In the genomic region with DNA sequence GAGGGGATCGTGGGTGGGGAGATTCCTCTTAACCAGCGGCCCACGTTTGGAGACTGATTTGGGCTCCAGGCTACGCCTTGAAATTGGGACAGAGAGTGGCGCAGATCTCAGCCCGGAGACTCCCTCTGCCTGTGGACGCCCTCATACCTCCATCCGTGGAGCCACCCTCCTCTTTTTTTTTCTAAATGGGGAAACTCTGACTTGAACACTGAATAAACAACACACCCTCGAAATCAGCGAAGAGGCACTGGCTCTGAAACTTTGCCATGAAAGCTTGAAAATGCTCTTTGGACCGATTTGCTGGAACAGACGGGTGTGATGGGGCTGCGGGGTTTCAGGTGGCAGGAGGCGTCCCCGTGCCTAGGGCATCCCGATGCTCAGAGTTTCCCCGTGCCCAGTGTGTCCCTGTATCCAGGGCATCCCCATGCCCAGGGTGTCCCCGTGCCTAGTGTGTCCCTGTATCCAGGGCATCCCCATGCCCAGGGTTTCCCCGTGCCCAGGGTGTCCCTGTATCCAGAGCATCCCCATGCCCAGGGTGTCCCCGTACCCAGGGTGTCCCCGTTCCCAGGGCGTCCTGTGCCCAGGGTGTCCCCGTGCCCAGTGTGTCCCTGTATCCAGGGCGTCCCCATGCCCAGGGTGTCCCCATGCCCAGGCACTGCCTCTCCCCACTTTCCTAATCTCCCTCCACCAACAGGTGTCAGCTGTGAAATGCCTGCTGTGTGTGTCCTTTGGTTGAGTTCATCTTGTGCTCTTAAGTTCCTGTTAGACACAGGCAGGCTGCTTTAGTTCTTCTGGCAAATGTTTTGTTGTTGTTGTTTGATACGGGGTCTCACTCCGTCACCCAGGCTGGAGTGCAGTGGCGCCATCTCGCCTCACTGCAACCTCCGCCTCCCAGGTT, we compare ENCODE assay signal across 9 cellular contexts.
DNase-seq lines count a peak whose midpoint lies in the region; ATAC-seq and TF ChIP-seq lines count a peak whose summit lies in the region.
"Had no signal": no experiment of that assay in that cellular context is flagged by ENCODE, and none has a peak within 500 bp of the region (broad histone marks: within the 10 kb centered on the region; RNA-seq: fewer than 3 reads in every experiment).

No MANE protein-coding gene starts in this region.

- no peak overlapping the region for H3K9ac ChIP-seq in trophoblast cell (ENCODE audit: low read length)

- H2AK5ac ChIP-seq in trophoblast cell (ENCODE audit: low read length) = peak overlapping the region; percentile 19

- no peak for ATAC-seq in CD4-positive, alpha-beta T cell (ENCODE audit: poor library complexity)
- ATAC-seq in HG03139 (IDR thresholded peaks at IDR 0.05; ENCODE audit: unreplicated experiment) (no peak), HG02852 (IDR thresholded peaks at IDR 0.05; ENCODE audit: unreplicated experiment) (no peak), HG02588 (IDR thresholded peaks at IDR 0.05; ENCODE audit: unreplicated experiment) (no peak)

- peaks cover 9% of the 10 kb centered on the region for H3K79me2 ChIP-seq in trophoblast cell (ENCODE audit: control insufficient read depth, insufficient read depth, low read length, poor library complexity)

- TF ChIP-seq CTCF in CD4-positive, alpha-beta T cell (IDR thresholded peaks at IDR 0.05) = no peak

- peak in 1 of 10 experiments; percentile 3 for DNase-seq in CD4-positive, alpha-beta T cell
- DNase-seq in NAMALWA (ENCODE audit: low spot score) (peak; percentile 34), islet precursor cell (peak; percentile 47), trophoblast cell (no peak), NCI-H1436 (lab: John Stamatoyannopoulos, UW) (no peak)

- POLR2A ChIA-PET in CD4-positive, alpha-beta T cell (lab: Charles Lee) = interaction anchor here (1.4 kb wide), 1 partner anchor 113 kb away, joined by 4 read pairs; no protein-coding TSS in a partner anchor

- H3K14ac ChIP-seq in trophoblast cell (ENCODE audit: low read length) = no peak overlapping the region

- no peak overlapping the region for H3K27ac ChIP-seq in CD4-positive, alpha-beta T cell (ENCODE audit: low read depth, low read length)
- no peak overlapping the region for H3K27ac ChIP-seq in trophoblast cell (ENCODE audit: low read depth, low read length)

- H4K8ac ChIP-seq in trophoblast cell (ENCODE audit: low read depth, low read length) = no peak overlapping the region

- H3K23ac ChIP-seq in trophoblast cell (ENCODE audit: low read length) = no peak overlapping the region

- H3K4ac ChIP-seq in trophoblast cell (ENCODE audit: low read depth, low read length) = no peak overlapping the region

- no peaks in the 10 kb centered on the region for H3K27me3 ChIP-seq in CD4-positive, alpha-beta T cell (ENCODE audit: control insufficient read depth, insufficient read depth, low read length)
- H3K27me3 ChIP-seq in trophoblast cell (ENCODE audit: insufficient read depth, low read length) = no peaks in the 10 kb centered on the region

- no peaks in the 10 kb centered on the region for H3K9me3 Mint-ChIP-seq in CD4-positive, alpha-beta T cell
- H3K9me3 Mint-ChIP-seq: CD8-positive, alpha-beta memory T cell had no signal

- peaks cover 17% of the 10 kb centered on the region for H3K79me1 ChIP-seq in trophoblast cell (ENCODE audit: low read length)

- H3K27ac Mint-ChIP-seq in CD4-positive, alpha-beta T cell = peak overlapping the region; percentile 10

- intact Hi-C loops in CD4-positive, alpha-beta T cell (cut with DNase I, micrococcal nuclease) = loop anchor here in 1 of 2 experiments (10.0 kb wide), 1 partner anchor 687 kb away; no protein-coding TSS in a partner anchor

- H3K27me3 Mint-ChIP-seq in CD4-positive, alpha-beta T cell = no peaks in the 10 kb centered on the region

- no peak overlapping the region for H2BK12ac ChIP-seq in trophoblast cell (ENCODE audit: low read length)

- no peak overlapping the region for H2BK120ac ChIP-seq in trophoblast cell (ENCODE audit: insufficient read depth, low read length, poor library complexity)

- CTCF ChIA-PET in CD4-positive, alpha-beta T cell (lab: Charles Lee) = interaction anchor here (5.2 kb wide), 1 partner anchor 72 kb away, joined by 51 read pairs; no protein-coding TSS in a partner anchor

- no peak overlapping the region for H3K18ac ChIP-seq in trophoblast cell (ENCODE audit: low read length)

- H4K91ac ChIP-seq in trophoblast cell (ENCODE audit: low read depth, low read length) = no peak overlapping the region

- H3K36me3 ChIP-seq in trophoblast cell (ENCODE audit: control insufficient read depth in 1 of 2, insufficient read depth in 2 of 2, low read length in 2 of 2) = no peaks in the 10 kb centered on the region

- no CpG with 5 or more reads among the region's 29 CpGs for WGBS in trophoblast cell (ENCODE audit: extremely low coverage, insufficient coverage, insufficient read length)

- peaks cover 20 to 26% of the 10 kb centered on the region in 2 experiments for H3K4me1 ChIP-seq in trophoblast cell (ENCODE audit: control insufficient read depth in 1 of 2, insufficient read depth in 2 of 2, low read length in 2 of 2)

- H3K36me3 Mint-ChIP-seq in CD4-positive, alpha-beta T cell (ENCODE audit: low read depth) = no peaks in the 10 kb centered on the region
- H3K36me3 Mint-ChIP-seq: CD8-positive, alpha-beta memory T cell had no signal

- H2AFZ ChIP-seq in trophoblast cell (ENCODE audit: insufficient read depth, low read length, poor library complexity) = no peak overlapping the region

- H2BK5ac ChIP-seq in trophoblast cell (ENCODE audit: low read depth, low read length, poor library complexity) = no peak overlapping the region

- H3K4me2 ChIP-seq in trophoblast cell (ENCODE audit: low read length) = no peak overlapping the region

- H4K12ac ChIP-seq in trophoblast cell (ENCODE audit: low read depth, low read length) = no peak overlapping the region

- H3K4me1 Mint-ChIP-seq in CD4-positive, alpha-beta T cell (ENCODE audit: low read depth) = peaks cover 75% of the 10 kb centered on the region

- no peak overlapping the region for H3K4me3 Mint-ChIP-seq in CD4-positive, alpha-beta T cell

- H3K4me3 ChIP-seq in trophoblast cell (ENCODE audit: low read depth, low read length) = no peak overlapping the region

- H3K9me3 ChIP-seq in CD4-positive, alpha-beta T cell (ENCODE audit: control insufficient read depth, low read length) = no peaks in the 10 kb centered on the region
- no peaks in the 10 kb centered on the region for H3K9me3 ChIP-seq in trophoblast cell (ENCODE audit: insufficient read depth, low read depth, low read length)

Comparison
In these comparisons a context has a peak if more than half of its experiments do, and no peak if none do; other contexts are left out.
1. DNase-seq: peak in NAMALWA (single experiment) and islet precursor cell (single experiment); none in trophoblast cell (0 of 2) and NCI-H1436 (single experiment).